8 cellular contexts compared by ENCODE assay signal in genomic region chr12:21941522-21942376, GRCh38. TPM values are rescaled to one million over a fixed set of nuclear protein-coding genes. Genes with fewer than 3 reads are reported as not detected.
DNase-seq lines count a peak whose midpoint lies in the region; ATAC-seq, FAIRE-seq and TF ChIP-seq lines count a peak whose summit lies in the region.

No MANE protein-coding gene starts in this region.

- H3K9me2 ChIP-seq in GM23248 (ENCODE audit: insufficient read depth), result no peaks in the 10 kb centered on the region

- H3K27me3 ChIP-seq in GM23248 (replicated peaks; ENCODE audit: insufficient read depth), result no peaks in the 10 kb centered on the region
- H3K27me3 ChIP-seq in adrenal gland, result peaks cover 12% of the 10 kb centered on the region
- peaks cover 15% of the 10 kb centered on the region for H3K27me3 ChIP-seq in iPS DF 6.9 (ENCODE audit: control insufficient read depth, insufficient read depth, low read length)

- FAIRE-seq in GM19239 (lab: Jason Lieb, UNC), result no peak

- peaks cover 24% of the 10 kb centered on the region; the same call in 1 of the 2 replicates for H3K79me2 ChIP-seq in GM23248 (ENCODE audit: insufficient read depth)

- H3F3A ChIP-seq in GM23248 (ENCODE audit: insufficient read depth), result peaks cover 9% of the 10 kb centered on the region; the same call in 1 of the 2 replicates

- in situ Hi-C loops in GM23248 (cut with MboI), result no loop called here

- intact Hi-C loops in adrenal gland (cut with DNase I), result no loop called here
- intact Hi-C loops in sciatic nerve (cut with DNase I), result no loop called here

- peaks cover 6% of the 10 kb centered on the region; the same call in 1 of the 2 replicates for H3K4me1 ChIP-seq in GM23248 (ENCODE audit: insufficient read depth)
- H3K4me1 ChIP-seq in adrenal gland (replicated peaks in 1 of 2), result peaks cover 0 to 3% of the 10 kb centered on the region in 2 donors
- no peaks in the 10 kb centered on the region for H3K4me1 ChIP-seq in iPS DF 6.9 (ENCODE audit: control insufficient read depth, insufficient read depth, low read length)

- DNase-seq in GM23248 (peak; percentile 90), adrenal gland (peak; percentile 43 to 67 (median 53)), iPS DF 6.9 (ENCODE audit: low read depth, low spot score) (no peak), sciatic nerve (ENCODE audit: low spot score) (peak; percentile 61), GM19239 (ENCODE audit: insufficient read length, low spot score) (no peak)

- peak overlapping the region; percentile 83 for H3K9ac ChIP-seq in GM23248

- H3K27ac ChIP-seq in GM23248, result peak overlapping the region; percentile 68
- peak overlapping the region in 4 of 5 donors; percentile 41 to 85 (median 74) for H3K27ac ChIP-seq in adrenal gland
- no peak overlapping the region for H3K27ac ChIP-seq in iPS DF 6.9 (ENCODE audit: low read length)

- H3K36me3 ChIP-seq in GM23248 (ENCODE audit: low read depth) (no peaks in the 10 kb centered on the region), adrenal gland (replicated peaks in 1 of 2) (no peaks in the 10 kb centered on the region), iPS DF 6.9 (ENCODE audit: control insufficient read depth, insufficient read depth, low read length) (no peaks in the 10 kb centered on the region)

- WGBS in GM23248 (ENCODE audit: low coverage in 1 of 2, low lambda C conversion rate in 2 of 2, missing lambda C conversion rate in 2 of 2), 2 experiments, result 1% methylated on average over 51 of the region's 51 CpGs
- WGBS in adrenal gland, 4 donors, result 2 to 4% (median 4%) methylated on average over 29 to 51 of the region's 51 CpGs
- WGBS in iPS DF 6.9 (ENCODE audit: insufficient coverage, insufficient read length), result no CpG with 5 or more reads among the region's 51 CpGs

- H4K20me1 ChIP-seq in GM23248 (ENCODE audit: insufficient read depth), result no peaks in the 10 kb centered on the region

- H3K4me3 ChIP-seq in GM23248 (peak overlapping the region; percentile 75), adrenal gland (peak overlapping the region in 3 of 4 donors; percentile 38 to 57 (median 39)), iPS DF 6.9 (ENCODE audit: low read length) (peak overlapping the region; percentile 45)

- H2AFZ ChIP-seq in GM23248, result peak overlapping the region; percentile 91

- TF ChIP-seq POLR2A in adrenal gland (IDR thresholded peaks at IDR 0.05), result no peak

- ATAC-seq in sciatic nerve (peak; percentile 83), GM19463 (IDR thresholded peaks at IDR 0.05; ENCODE audit: unreplicated experiment) (no peak), GM21825 (IDR thresholded peaks at IDR 0.05; ENCODE audit: unreplicated experiment) (no peak), HG02763 (IDR thresholded peaks at IDR 0.05; ENCODE audit: unreplicated experiment) (no peak)

- H3K4me2 ChIP-seq in GM23248 (ENCODE audit: unreplicated experiment), result peak overlapping the region; percentile 97

- TF ChIP-seq CTCF in adrenal gland (IDR thresholded peaks at IDR 0.05), result peak in 5 of 6 experiments; percentile 18 to 56 (median 40)

- H3K9me3 ChIP-seq in GM23248 (ENCODE audit: low read depth) (no peaks in the 10 kb centered on the region), adrenal gland (replicated peaks in 1 of 3) (peaks cover 0 to 1% (median 0%) of the 10 kb centered on the region in 3 donors), iPS DF 6.9 (ENCODE audit: control insufficient read depth, insufficient read depth, low read length) (no peaks in the 10 kb centered on the region)

RNA-seq across cellular contexts. Expression of gene ABCC9, which starts 0.5 kb away (rescaled TPM):
- 41.7 and 44.3 TPM in 2 replicates for total RNA-seq in GM23248 (2014; rRNA removed; shearing (Covaris generic))
- polyA plus RNA-seq in GM23248 (2016; fragmentation: Nextera tagmentation; extraction: Ambion mirVana) (12.7 and 14.2 TPM in 2 replicates), adrenal gland (1 to 10 TPM; 2.1 to 4.4 (median 3.2) TPM)
- total RNA-seq in adrenal gland (10 to 100 TPM; 17.0 to 35.0 (median 26.5) TPM), sciatic nerve (45.6 TPM)

Comparison
In these comparisons a context has a peak if more than half of its experiments do, and no peak if none do; other contexts are left out.
1. DNase-seq: peak in GM23248 (single experiment), adrenal gland (7 of 7) and sciatic nerve (single experiment); none in iPS DF 6.9 (single experiment) and GM19239 (single experiment).
2. Peak in every context shown above with its lines, with median percentiles within 50 percentile points of each other: H3K4me3 ChIP-seq.